ENCODE assay signal across 7 cellular contexts in genomic region chr16:30615358-30616076, GRCh38. TPM values are rescaled to one million over a fixed set of nuclear protein-coding genes. Genes with fewer than 3 reads are reported as not detected.
A peak's percentile ranks its signal among the peaks of the same experiment; 100 is the strongest.
DNase-seq lines count a peak whose midpoint lies in the region; TF ChIP-seq lines count a peak whose summit lies in the region.

No MANE protein-coding gene starts in this region.

- TF ChIP-seq CTCF in GM12872 (IDR thresholded peaks at IDR 0.05; ENCODE audit: insufficient read depth, low read depth, low read length) (peak; percentile 82), endothelial cell (IDR thresholded peaks at IDR 0.05; ENCODE audit: unreplicated experiment) (peak; percentile 76)

- no peak overlapping the region for H3K27ac Mint-ChIP-seq in endothelial cell (ENCODE audit: unreplicated experiment)

- H3K36me3 Mint-ChIP-seq in endothelial cell (ENCODE audit: low read depth, unreplicated experiment): no peaks in the 10 kb centered on the region

- peaks cover 6% of the 10 kb centered on the region for H3K4me1 Mint-ChIP-seq in endothelial cell (ENCODE audit: unreplicated experiment)

- no peak overlapping the region for H3K4me3 Mint-ChIP-seq in endothelial cell (ENCODE audit: unreplicated experiment)

- peaks cover 4% of the 10 kb centered on the region for H3K27me3 Mint-ChIP-seq in endothelial cell (ENCODE audit: unreplicated experiment)

- peak; percentile 70 for DNase-seq in NCI-H345 (lab: John Stamatoyannopoulos, UW)
- DNase-seq in activated CD4-positive, alpha-beta T cell treated with anti-CD3 and anti-CD28 coated beads, Interleukin-2, amount 50 U/mL, for 4 hours: peak; percentile 54 to 56
- peak; percentile 76 for DNase-seq in endothelial cell (ENCODE audit: low spot score)
- peak; percentile 46 for DNase-seq in pons (ENCODE audit: low spot score)
- no peak for DNase-seq in A172 (ENCODE audit: low spot score)
- no peak for DNase-seq in superior temporal gyrus (ENCODE audit: extremely low spot score)

- H3K9me3 Mint-ChIP-seq in endothelial cell (ENCODE audit: unreplicated experiment): no peaks in the 10 kb centered on the region

RNA-seq across cellular contexts. Expression of gene ZNF689, which starts 5.3 kb away (rescaled TPM):
- total RNA-seq in endothelial cell (ENCODE audit: unreplicated experiment): 12.0 TPM
- total RNA-seq in A172 (2014; rRNA removed; shearing (Covaris generic)): 11.7 and 16.6 TPM in 2 replicates

RNA-seq across cellular contexts. Expression of gene ZNF785, which starts 30.0 kb away (rescaled TPM):
- total RNA-seq in endothelial cell (ENCODE audit: unreplicated experiment): 33.5 TPM
- total RNA-seq in A172 (2014; rRNA removed; shearing (Covaris generic)): not detected in 2 replicates

RNA-seq across cellular contexts. Expression of gene PRR14, which starts 35.2 kb away (rescaled TPM):
- total RNA-seq in endothelial cell (ENCODE audit: unreplicated experiment): 45.3 TPM
- 9.1 and 13.7 TPM in 2 replicates for total RNA-seq in A172 (2014; rRNA removed; shearing (Covaris generic))

RNA-seq across cellular contexts. Expression of gene FBRS, which starts 42.7 kb away (rescaled TPM):
- 60.9 TPM for total RNA-seq in endothelial cell (ENCODE audit: unreplicated experiment)
- 16.0 and 24.9 TPM in 2 replicates for total RNA-seq in A172 (2014; rRNA removed; shearing (Covaris generic))

RNA-seq across cellular contexts. Expression of gene ZNF688, which starts 44.0 kb away (rescaled TPM):
- 9.6 TPM for total RNA-seq in endothelial cell (ENCODE audit: unreplicated experiment)
- total RNA-seq in A172 (2014; rRNA removed; shearing (Covaris generic)): 6.9 and 11.9 TPM in 2 replicates

Comparison
In these comparisons a context has a peak if more than half of its experiments do, and no peak if none do; other contexts are left out.
1. DNase-seq: peak in NCI-H345 (single experiment), activated CD4-positive, alpha-beta T cell treated with anti-CD3 and anti-CD28 coated beads, Interleukin-2, amount 50 U/mL, for 4 hours (2 of 2), endothelial cell (single experiment) and pons (single experiment); none in A172 (single experiment) and superior temporal gyrus (single experiment).
2. RNA of gene ZNF785, which starts 30.0 kb away (total RNA-seq): 33.5 TPM in endothelial cell (single experiment); not detected in A172; every median in the first group is over 10 times any median in the second.